17 cellular contexts compared by ENCODE assay signal in genomic region chr6:152979116-152979515, GRCh38. TPM values are rescaled to one million over a fixed set of nuclear protein-coding genes. Genes with fewer than 3 reads are reported as not detected.
DNase-seq lines count a peak whose midpoint lies in the region; ATAC-seq and TF ChIP-seq lines count a peak whose summit lies in the region.
"Had no signal": no experiment of that assay in that cellular context is flagged by ENCODE, and none has a peak within 500 bp of the region (broad histone marks: within the 10 kb centered on the region; RNA-seq: fewer than 3 reads in every experiment).

No MANE protein-coding gene starts in this region.

- H3K4me1 ChIP-seq in MM.1S (ENCODE audit: low read length), result no peaks in the 10 kb centered on the region

- no peak overlapping the region for H2AFZ ChIP-seq in MM.1S (ENCODE audit: low read length)

- POLR2A ChIA-PET in activated naive CD8-positive, alpha-beta T cell treated with anti-CD3 and anti-CD28 coated beads, Interleukin-2, amount 10 ng/mL, durations not matched to agents 7 days and 5 days (lab: Charles Lee), result interaction anchor here (1.1 to 1.5 kb wide), 2 partner anchors 9 to 23 kb away, joined by 3 read pairs; no protein-coding TSS in a partner anchor

- no peaks in the 10 kb centered on the region for H3K27me3 Mint-ChIP-seq in activated naive CD8-positive, alpha-beta T cell treated with anti-CD3 and anti-CD28 coated beads, Interleukin-2, amount 10 ng/mL, durations not matched to agents 7 days and 5 days
- H3K27me3 Mint-ChIP-seq in activated naive CD8-positive, alpha-beta T cell treated with anti-CD3 and anti-CD28 coated beads, Interleukin-2, amount 50 U/mL, for 24 hours, result peaks cover 4% of the 10 kb centered on the region
- no peaks in the 10 kb centered on the region for H3K27me3 Mint-ChIP-seq in type B pancreatic cell
- no peaks in the 10 kb centered on the region for H3K27me3 Mint-ChIP-seq in activated T-cell treated with anti-CD3 and anti-CD28 coated beads, Interleukin-2, amount 50 U/mL, for 24 hours
- H3K27me3 Mint-ChIP-seq: memory B cell had no signal

- H3K27ac ChIP-seq in MM.1S (ENCODE audit: low read length) (no peak overlapping the region), brain microvascular endothelial cell (peak overlapping the region; percentile 26)
- H3K27ac ChIP-seq: gastroesophageal sphincter, tibial artery had no signal

- peaks cover 89% of the 10 kb centered on the region for H3K79me2 ChIP-seq in MM.1S (ENCODE audit: low read length)

- H3K36me3 ChIP-seq in MM.1S (replicated peaks; ENCODE audit: insufficient read depth, low read length) (peaks cover 7% of the 10 kb centered on the region; the same call in 1 of the 2 replicates), brain microvascular endothelial cell (replicated peaks) (peaks cover 5% of the 10 kb centered on the region)

- H3K4me3 ChIP-seq in MM.1S (ENCODE audit: low read length) (no peak overlapping the region), brain microvascular endothelial cell (ENCODE audit: low read depth, low read length) (no peak overlapping the region)
- H3K4me3 ChIP-seq: gastroesophageal sphincter, tibial artery had no signal

- no peaks in the 10 kb centered on the region for H3K9me3 ChIP-seq in MM.1S (replicated peaks; ENCODE audit: insufficient read depth, low read length)
- H3K9me3 ChIP-seq: gastroesophageal sphincter, tibial artery had no signal

- no peaks in the 10 kb centered on the region for H3K9me3 Mint-ChIP-seq in activated naive CD8-positive, alpha-beta T cell treated with anti-CD3 and anti-CD28 coated beads, Interleukin-2, amount 10 ng/mL, durations not matched to agents 7 days and 5 days
- H3K9me3 Mint-ChIP-seq in activated naive CD8-positive, alpha-beta T cell treated with anti-CD3 and anti-CD28 coated beads, Interleukin-2, amount 50 U/mL, for 24 hours, result no peaks in the 10 kb centered on the region
- H3K9me3 Mint-ChIP-seq in type B pancreatic cell, result peaks cover 4% of the 10 kb centered on the region
- H3K9me3 Mint-ChIP-seq in activated T-cell treated with anti-CD3 and anti-CD28 coated beads, Interleukin-2, amount 50 U/mL, for 24 hours, result no peaks in the 10 kb centered on the region
- H3K9me3 Mint-ChIP-seq: memory B cell had no signal

- no peak for ATAC-seq in activated naive CD8-positive, alpha-beta T cell treated with anti-CD3 and anti-CD28 coated beads, Interleukin-2, amount 10 ng/mL, durations not matched to agents 7 days and 5 days (ENCODE audit: low read depth)
- ATAC-seq in activated naive CD8-positive, alpha-beta T cell treated with anti-CD3 and anti-CD28 coated beads, Interleukin-2, amount 50 U/mL, for 24 hours, result no peak
- no peak for ATAC-seq in HG02678 (IDR thresholded peaks at IDR 0.05; ENCODE audit: unreplicated experiment)
- ATAC-seq: activated naive CD4-positive, alpha-beta T cell treated with anti-CD3 and anti-CD28 coated beads, Interleukin-2, amount 50 U/mL, for 72 hours; gastroesophageal sphincter; sciatic nerve had no signal

- no peaks in the 10 kb centered on the region for H3K27me3 ChIP-seq in MM.1S (replicated peaks; ENCODE audit: insufficient read depth, low read length)
- H3K27me3 ChIP-seq in brain microvascular endothelial cell (replicated peaks), result no peaks in the 10 kb centered on the region
- H3K27me3 ChIP-seq: gastroesophageal sphincter, tibial artery had no signal

- no peak for DNase-seq in activated naive CD8-positive, alpha-beta T cell treated with anti-CD3 and anti-CD28 coated beads, Interleukin-2, amount 10 ng/mL, durations not matched to agents 7 days and 5 days
- DNase-seq in activated naive CD8-positive, alpha-beta T cell treated with anti-CD3 and anti-CD28 coated beads, Interleukin-2, amount 50 U/mL, for 24 hours, result no peak
- DNase-seq in MM.1S, result no peak
- no peak for DNase-seq in brain microvascular endothelial cell
- no peak for DNase-seq in type B pancreatic cell (ENCODE audit: extremely low spot score, unreplicated experiment)
- DNase-seq in H4 (ENCODE audit: low spot score), result no peak
- DNase-seq in activated T-cell treated with anti-CD3 and anti-CD28 coated beads, Interleukin-2, amount 50 U/mL, for 24 hours, result no peak
- DNase-seq: central memory CD4-positive, alpha-beta T cell; NCI-H226; stimulated activated CD4-positive, alpha-beta T cell treated with anti-CD3 and anti-CD28 coated beads, Interleukin-2, amount 100 ng/mL, for 48 hours; stimulated activated CD8-positive, alpha-beta memory T cell treated with anti-CD3 and anti-CD28 coated beads, Interleukin-4, amount 100 ng/mL, for 48 hours; tibial artery had no signal

- H3K4me3 Mint-ChIP-seq in activated naive CD8-positive, alpha-beta T cell treated with anti-CD3 and anti-CD28 coated beads, Interleukin-2, amount 10 ng/mL, durations not matched to agents 7 days and 5 days, result peak overlapping the region; percentile 60
- no peak overlapping the region for H3K4me3 Mint-ChIP-seq in activated naive CD8-positive, alpha-beta T cell treated with anti-CD3 and anti-CD28 coated beads, Interleukin-2, amount 50 U/mL, for 24 hours
- peak overlapping the region; percentile 11 for H3K4me3 Mint-ChIP-seq in type B pancreatic cell
- H3K4me3 Mint-ChIP-seq in activated T-cell treated with anti-CD3 and anti-CD28 coated beads, Interleukin-2, amount 50 U/mL, for 24 hours, result no peak overlapping the region
- H3K4me3 Mint-ChIP-seq: memory B cell had no signal

- 0 out of 2 replicates have a peak, but pooled peaks cover 4% of the 10 kb centered on the region for H3F3A ChIP-seq in MM.1S (ENCODE audit: insufficient read depth, low read length)

- H4K20me1 ChIP-seq in MM.1S (ENCODE audit: insufficient read depth, low read length), result no peaks in the 10 kb centered on the region

- no peak overlapping the region for H3K9ac ChIP-seq in MM.1S (ENCODE audit: low read length)

- TF ChIP-seq CTCF in MM.1S (IDR thresholded peaks at IDR 0.05; ENCODE audit: low read length) (no peak), brain microvascular endothelial cell (IDR thresholded peaks at IDR 0.05; ENCODE audit: low read depth, low read length, missing control alignments) (no peak), type B pancreatic cell (conservative IDR thresholded peaks at IDR 0.05) (no peak)

- in situ Hi-C loops in brain microvascular endothelial cell (cut with HindIII; ENCODE audit: low pct_ligation_motif_present, low sequenced_read_pairs), result no loop called here

- H3K4me2 ChIP-seq in MM.1S (ENCODE audit: low read depth, low read length), result 0 out of 2 replicates have a peak overlapping the region, but pooled peaks have one; percentile 12

- H3K36me3 Mint-ChIP-seq in activated naive CD8-positive, alpha-beta T cell treated with anti-CD3 and anti-CD28 coated beads, Interleukin-2, amount 10 ng/mL, durations not matched to agents 7 days and 5 days, result peaks cover 41% of the 10 kb centered on the region
- peaks cover 74% of the 10 kb centered on the region for H3K36me3 Mint-ChIP-seq in activated naive CD8-positive, alpha-beta T cell treated with anti-CD3 and anti-CD28 coated beads, Interleukin-2, amount 50 U/mL, for 24 hours (ENCODE audit: low read depth)
- H3K36me3 Mint-ChIP-seq in type B pancreatic cell, result peaks cover 19% of the 10 kb centered on the region
- H3K36me3 Mint-ChIP-seq in activated T-cell treated with anti-CD3 and anti-CD28 coated beads, Interleukin-2, amount 50 U/mL, for 24 hours (ENCODE audit: low read depth), result peaks cover 85% of the 10 kb centered on the region

- no peaks in the 10 kb centered on the region for H3K9me2 ChIP-seq in MM.1S (replicated peaks; ENCODE audit: insufficient read depth, low read length)

- peaks cover 52% of the 10 kb centered on the region for H3K4me1 Mint-ChIP-seq in activated naive CD8-positive, alpha-beta T cell treated with anti-CD3 and anti-CD28 coated beads, Interleukin-2, amount 10 ng/mL, durations not matched to agents 7 days and 5 days
- peaks cover 75% of the 10 kb centered on the region for H3K4me1 Mint-ChIP-seq in activated naive CD8-positive, alpha-beta T cell treated with anti-CD3 and anti-CD28 coated beads, Interleukin-2, amount 50 U/mL, for 24 hours
- H3K4me1 Mint-ChIP-seq in type B pancreatic cell (ENCODE audit: unreplicated experiment), result peaks cover 27% of the 10 kb centered on the region
- peaks cover 52% of the 10 kb centered on the region for H3K4me1 Mint-ChIP-seq in activated T-cell treated with anti-CD3 and anti-CD28 coated beads, Interleukin-2, amount 50 U/mL, for 24 hours (ENCODE audit: low read depth)

- no peak overlapping the region for H3K27ac Mint-ChIP-seq in activated naive CD8-positive, alpha-beta T cell treated with anti-CD3 and anti-CD28 coated beads, Interleukin-2, amount 10 ng/mL, durations not matched to agents 7 days and 5 days
- H3K27ac Mint-ChIP-seq in activated naive CD8-positive, alpha-beta T cell treated with anti-CD3 and anti-CD28 coated beads, Interleukin-2, amount 50 U/mL, for 24 hours, result no peak overlapping the region
- no peak overlapping the region for H3K27ac Mint-ChIP-seq in type B pancreatic cell
- H3K27ac Mint-ChIP-seq in activated T-cell treated with anti-CD3 and anti-CD28 coated beads, Interleukin-2, amount 50 U/mL, for 24 hours, result no peak overlapping the region
- H3K27ac Mint-ChIP-seq: activated naive CD4-positive, alpha-beta T cell treated with anti-CD3 and anti-CD28 coated beads, Interleukin-2, amount 50 U/mL, for 72 hours; memory B cell had no signal

RNA-seq across cellular contexts. Expression of gene FBXO5, which starts 3.7 kb away (rescaled TPM):
- 10 to 100 TPM; 47.1 to 50.8 TPM for total RNA-seq in activated naive CD8-positive, alpha-beta T cell treated with anti-CD3 and anti-CD28 coated beads, Interleukin-2, amount 10 ng/mL, durations not matched to agents 7 days and 5 days
- 10.7 and 29.6 TPM in 2 replicates for total RNA-seq in type B pancreatic cell (ENCODE audit: low replicate concordance)
- 22.1 and 27.8 TPM in 2 replicates for total RNA-seq in H4 (2014; rRNA removed; shearing (Covaris generic))

RNA-seq across cellular contexts. Expression of gene MTRF1L, which starts 23.4 kb away (rescaled TPM):
- 10 to 100 TPM; 16.5 to 17.2 TPM for total RNA-seq in activated naive CD8-positive, alpha-beta T cell treated with anti-CD3 and anti-CD28 coated beads, Interleukin-2, amount 10 ng/mL, durations not matched to agents 7 days and 5 days
- 17.3 and 18.8 TPM in 2 replicates for total RNA-seq in type B pancreatic cell (ENCODE audit: low replicate concordance)
- total RNA-seq in H4 (2014; rRNA removed; shearing (Covaris generic)), result 7.9 and 11.3 TPM in 2 replicates

Comparison
In these comparisons a context has a peak if more than half of its experiments do, and no peak if none do; other contexts are left out.
1. H3K4me3 Mint-ChIP-seq: peak in activated naive CD8-positive, alpha-beta T cell treated with anti-CD3 and anti-CD28 coated beads, Interleukin-2, amount 10 ng/mL, durations not matched to agents 7 days and 5 days (single experiment) and type B pancreatic cell (single experiment); none in activated naive CD8-positive, alpha-beta T cell treated with anti-CD3 and anti-CD28 coated beads, Interleukin-2, amount 50 U/mL, for 24 hours (single experiment) and activated T-cell treated with anti-CD3 and anti-CD28 coated beads, Interleukin-2, amount 50 U/mL, for 24 hours (single experiment).